ENCODE assay signal across 8 cellular contexts in the genomic region with DNA sequence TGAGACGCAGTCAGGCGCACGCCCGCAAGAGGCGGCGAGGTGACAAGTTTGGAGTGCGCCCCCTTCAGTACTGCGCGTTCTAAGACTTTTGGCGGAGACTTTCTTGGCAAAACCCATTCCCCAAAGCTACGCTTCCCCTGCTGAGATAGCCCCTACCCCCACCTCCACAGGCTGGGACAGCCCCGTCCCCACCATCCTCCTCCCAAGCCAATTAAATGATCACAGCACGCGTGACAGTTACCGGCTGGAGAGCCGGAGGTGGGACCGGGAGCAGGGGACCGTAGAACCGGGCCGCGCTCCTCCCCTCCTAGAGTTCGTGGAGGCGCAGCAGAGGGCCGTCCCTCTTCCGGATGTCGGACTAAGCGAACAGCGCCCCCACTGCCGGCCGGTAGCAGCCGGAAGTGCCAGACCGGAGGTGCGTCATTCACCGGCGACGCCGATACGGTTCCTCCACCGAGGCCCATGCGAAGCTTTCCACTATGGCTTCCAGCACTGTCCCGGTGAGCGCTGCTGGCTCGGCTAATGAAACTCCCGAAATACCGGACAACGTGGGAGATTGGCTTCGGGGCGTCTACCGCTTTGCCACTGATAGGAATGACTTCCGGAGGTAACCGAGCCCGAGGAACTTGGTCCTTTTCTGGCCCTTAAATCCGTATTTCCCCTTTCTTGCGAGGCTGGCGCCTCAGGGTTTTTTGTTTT. TPM values are rescaled to one million over a fixed set of nuclear protein-coding genes. Genes with fewer than 3 reads are reported as not detected.
A peak's percentile ranks its signal among the peaks of the same experiment; 100 is the strongest.
DNase-seq lines count a peak whose midpoint lies in the region; ATAC-seq and TF ChIP-seq lines count a peak whose summit lies in the region.

Gene TOMM6, plus strand, starts transcription at position 476 of the 699 bp plus-strand sequence. Its CDS starts 4 bp downstream, at position 480.

- intact Hi-C loops in activated CD4-positive, alpha-beta T cell treated with anti-CD3 and anti-CD28 coated beads for 36 hours (cut with DNase I, micrococcal nuclease) = loop anchor here (1.0 to 10.0 kb wide), 16 partner anchors 8 to 1267 kb away; partner anchors contain the start of genes BYSL (in 2 of the 2), MED20 (in 2 of the 2), NFYA (in 2 of the 2) and OARD1 (in 2 of the 2)
- intact Hi-C loops in left colon (cut with DNase I, micrococcal nuclease) = loop anchor here (5.0 to 10.0 kb wide), 2 partner anchors 135 to 257 kb away; partner anchors contain the start of genes BYSL (in 1 of the 2) and MED20 (in 1 of the 2)

- peaks cover 2% of the 10 kb centered on the region for H3K27me3 Mint-ChIP-seq in activated CD4-positive, alpha-beta T cell treated with anti-CD3 and anti-CD28 coated beads for 36 hours

- peak; percentile 88 for TF ChIP-seq CTCF in BJ (IDR thresholded peaks at IDR 0.05; ENCODE audit: insufficient read depth, low read depth, low read length)
- TF ChIP-seq CTCF in choroid plexus epithelial cell (conservative IDR thresholded peaks at IDR 0.05; ENCODE audit: low read depth, low read length) = peak; percentile 77

- ATAC-seq in HG03442 (IDR thresholded peaks at IDR 0.05; ENCODE audit: unreplicated experiment) = peak; percentile 71
- peak; percentile 86 for ATAC-seq in activated CD4-positive, alpha-beta T cell treated with anti-CD3 and anti-CD28 coated beads for 36 hours
- ATAC-seq in left colon = peak; percentile 84

- no peaks in the 10 kb centered on the region for H3K9me3 Mint-ChIP-seq in activated CD4-positive, alpha-beta T cell treated with anti-CD3 and anti-CD28 coated beads for 36 hours (ENCODE audit: low read depth)

- H3K27ac Mint-ChIP-seq in activated CD4-positive, alpha-beta T cell treated with anti-CD3 and anti-CD28 coated beads for 36 hours = peak within 1 kb of the TSS; percentile 98

- DNase-seq in BJ (ENCODE audit: low read depth) (peak; percentile 65), GM19238 (ENCODE audit: insufficient read length, low spot score) (peak; percentile 89), NCI-H510A treated with DMSO at 0.1 percent for 48 hours (lab: John Stamatoyannopoulos, UW) (peak; percentile 96), choroid plexus epithelial cell (ENCODE audit: low read depth) (peak; percentile 97), left colon (peak; percentile 95 to 97)
- DNase-seq in activated CD4-positive, alpha-beta T cell treated with anti-CD3 and anti-CD28 coated beads for 36 hours = peak; percentile 98
- DNase-seq in stimulated activated CD4-positive, alpha-beta T cell treated with anti-CD3 and anti-CD28 coated beads, Interleukin-1b, Interleukin-23, amount 100 ng/mL, for 48 hours = peak; percentile 95

- POLR2A ChIA-PET in BJ (lab: Charles Lee) = interaction anchor here (0.5 to 0.6 kb wide), 2 partner anchors 134 to 135 kb away, joined by 5 read pairs; partner anchors contain the start of genes BYSL and MED20
- POLR2A ChIA-PET in activated CD4-positive, alpha-beta T cell treated with anti-CD3 and anti-CD28 coated beads for 36 hours (lab: Charles Lee) = interaction anchor here (0.8 to 2.5 kb wide), 5 partner anchors 9 to 958 kb away, joined by 3 to 15 read pairs (median 5); partner anchors contain the start of genes BYSL, MED20, TAF8 and TBCC

- H3K4me3 Mint-ChIP-seq in activated CD4-positive, alpha-beta T cell treated with anti-CD3 and anti-CD28 coated beads for 36 hours = peak within 1 kb of the TSS; percentile 96

- CTCF ChIA-PET in BJ (lab: Yijun Ruan, JAX) = interaction anchor here (0.5 to 5.2 kb wide), 44 partner anchors 8 to 419 kb away, joined by 3 to 106 read pairs (median 4); partner anchors contain the start of genes BYSL, CCND3, MED20 and TAF8
- CTCF ChIA-PET in activated CD4-positive, alpha-beta T cell treated with anti-CD3 and anti-CD28 coated beads for 36 hours (lab: Charles Lee) = interaction anchor here (0.6 to 5.4 kb wide), 33 partner anchors 10 to 1227 kb away, joined by 3 to 63 read pairs (median 4); partner anchors contain the start of genes BYSL, KLHDC3, MED20 and TAF8

- peaks cover 19% of the 10 kb centered on the region for H3K4me1 Mint-ChIP-seq in activated CD4-positive, alpha-beta T cell treated with anti-CD3 and anti-CD28 coated beads for 36 hours

- peaks cover 29% of the 10 kb centered on the region for H3K36me3 Mint-ChIP-seq in activated CD4-positive, alpha-beta T cell treated with anti-CD3 and anti-CD28 coated beads for 36 hours (ENCODE audit: low read depth)

- H3K4me3 ChIP-seq in BJ (ENCODE audit: low read depth, low read length) (peak within 1 kb of the TSS; percentile 95), choroid plexus epithelial cell (ENCODE audit: low read depth, low read length) (peak within 1 kb of the TSS; percentile 99)

- H3K27me3 ChIP-seq in BJ (ENCODE audit: control insufficient read depth, insufficient read depth, low read length) = no peaks in the 10 kb centered on the region

- no peaks in the 10 kb centered on the region; the same call in 1 of the 2 replicates for H3K36me3 ChIP-seq in BJ (ENCODE audit: control insufficient read depth, insufficient read depth, low read length)

RNA-seq across cellular contexts. Expression of gene TOMM6, which starts in this region (rescaled TPM):
- polyA plus RNA-seq in BJ (2011; rRNA removed) = 157 and 199 TPM in 2 replicates
- 22.8 and 36.0 TPM in 2 replicates for polyA minus RNA-seq in BJ (2011; rRNA and poly(A)+ RNA removed)
- 100 to 1,000 TPM; 282 to 345 TPM for total RNA-seq in activated CD4-positive, alpha-beta T cell treated with anti-CD3 and anti-CD28 coated beads for 36 hours
- total RNA-seq in left colon = 10 to 100 TPM; 97.1 to 98.4 TPM

Comparison
In these comparisons a context has a peak if more than half of its experiments do, and no peak if none do; other contexts are left out.
1. Peak in every context shown above with its lines: DNase-seq, ATAC-seq and H3K4me3 ChIP-seq.